ENCODE assay signal across 8 cellular contexts in genomic region chr17:40341808-40342574, GRCh38. TPM values are rescaled to one million over a fixed set of nuclear protein-coding genes. Genes with fewer than 3 reads are reported as not detected.
DNase-seq lines count a peak whose midpoint lies in the region; ATAC-seq and TF ChIP-seq lines count a peak whose summit lies in the region.

No MANE protein-coding gene starts in this region.

- peak; percentile 10 to 13 for ATAC-seq in naive B cell (ENCODE audit: low read depth in 2 of 2)
- no peak for ATAC-seq in HG03565 (IDR thresholded peaks at IDR 0.05; ENCODE audit: unreplicated experiment)

- peaks cover 14% of the 10 kb centered on the region for H3K79me2 ChIP-seq in fibroblast of lung (ENCODE audit: control insufficient read depth, insufficient read depth, low read length)

- H3K36me3 ChIP-seq in HUES6 (ENCODE audit: control insufficient read depth, insufficient read depth, low read length) (no peaks in the 10 kb centered on the region), fibroblast of lung (ENCODE audit: control insufficient read depth, insufficient read depth, low read length) (no peaks in the 10 kb centered on the region)

- H3K9me3 ChIP-seq in HUES6 (ENCODE audit: control insufficient read depth, insufficient read depth, low read depth, low read length) (no peaks in the 10 kb centered on the region), fibroblast of lung (ENCODE audit: control insufficient read depth, insufficient read depth, low read depth, low read length) (no peaks in the 10 kb centered on the region)

- H2AFZ ChIP-seq in fibroblast of lung (ENCODE audit: low read length) = no peak overlapping the region

- no peaks in the 10 kb centered on the region for H4K20me1 ChIP-seq in fibroblast of lung (ENCODE audit: control insufficient read depth, extremely low read depth, insufficient read depth, low read length)

- TF ChIP-seq CTCF in C4-2B (conservative IDR thresholded peaks at IDR 0.05) (no peak), WI38 (IDR thresholded peaks at IDR 0.05; ENCODE audit: low read depth, low read length) (no peak), fibroblast of lung (conservative IDR thresholded peaks at IDR 0.05 in 1 of 2, IDR thresholded peaks at IDR 0.05 in 1 of 2; ENCODE audit: low read depth in 1 of 2, low read length in 2 of 2) (no peak)

- peak overlapping the region; percentile 92 for H3K4me2 ChIP-seq in fibroblast of lung (ENCODE audit: extremely low read depth, insufficient read depth, low read length)

- H3K27ac ChIP-seq in C4-2B (peak overlapping the region; percentile 77), HUES6 (ENCODE audit: low read depth, low read length) (peak overlapping the region; percentile 49; the same call in 1 of the 2 replicates), fibroblast of lung (ENCODE audit: insufficient read depth, low read length) (peak overlapping the region; percentile 86)

- peak overlapping the region; percentile 85 to 94 (median 91) for H3K4me3 Mint-ChIP-seq in naive B cell

- peaks cover 46% of the 10 kb centered on the region for H3K4me1 ChIP-seq in HUES6 (ENCODE audit: control insufficient read depth, insufficient read depth, low read length)
- H3K4me1 ChIP-seq in fibroblast of lung (ENCODE audit: control insufficient read depth, extremely low read depth, insufficient read depth, low read length) = peaks cover 29% of the 10 kb centered on the region

- H3K27me3 Mint-ChIP-seq in naive B cell = no peaks in the 10 kb centered on the region

- peak overlapping the region; percentile 80 to 99 (median 98) for H3K27ac Mint-ChIP-seq in naive B cell

- H3K4me1 Mint-ChIP-seq in naive B cell = peaks cover 70 to 85% (median 79%) of the 10 kb centered on the region in 3 donors

- DNase-seq in fibroblast of lung (ENCODE audit: low read depth in 2 of 2) (peak; percentile 58 to 70), naive B cell (peak; percentile 57), middle frontal gyrus (ENCODE audit: extremely low spot score, low spot score) (no peak), GM19238 (ENCODE audit: insufficient read length, low spot score) (no peak)

- H3K27me3 ChIP-seq in HUES6 (ENCODE audit: control insufficient read depth, insufficient read depth, low read length) (peaks cover 79% of the 10 kb centered on the region), fibroblast of lung (ENCODE audit: control insufficient read depth, insufficient read depth, low read length) (no peaks in the 10 kb centered on the region)

- H3K4me3 ChIP-seq in HUES6 (ENCODE audit: low read depth, low read length) = peak overlapping the region; percentile 88
- H3K4me3 ChIP-seq in WI38 (ENCODE audit: low read depth, low read length) = peak overlapping the region; percentile 69
- H3K4me3 ChIP-seq in fibroblast of lung (replicated peaks in 1 of 4; ENCODE audit: control extremely low read depth in 1 of 4, insufficient read depth in 1 of 4, low read depth in 3 of 4, low read length in 4 of 4) = peak overlapping the region; percentile 59 to 82 (median 76)

- H3K36me3 Mint-ChIP-seq in naive B cell = peaks cover 0 to 13% of the 10 kb centered on the region in 2 donors

- H3K9ac ChIP-seq in HUES6 (ENCODE audit: low read length) (peak overlapping the region; percentile 76), fibroblast of lung (ENCODE audit: insufficient read depth, low read length) (peak overlapping the region; percentile 77)

- no peaks in the 10 kb centered on the region for H3K9me3 Mint-ChIP-seq in naive B cell

RNA-seq across cellular contexts. Expression of gene GJD3, which starts 22.5 kb away (rescaled TPM):
- 3.9 and 4.3 TPM in 2 replicates for total RNA-seq in fibroblast of lung
- polyA plus RNA-seq in fibroblast of lung = 0.16 and 0.99 TPM in 2 replicates
- polyA plus RNA-seq in fibroblast of lung (2012) = 0.36 TPM in 1 of 2 replicates, not detected in the other
- 0.63 TPM in 1 of 2 replicates, not detected in the other for polyA minus RNA-seq in fibroblast of lung (ENCODE audit: low replicate concordance)
- polyA plus RNA-seq in naive B cell (ENCODE audit: low read depth in 6 of 6) = under 1 TPM in 2 of 6 donors, not detected in 4; 0.44 to 0.98 TPM

RNA-seq across cellular contexts. Expression of gene RARA, which starts 33.0 kb away (rescaled TPM):
- 7.8 and 10.5 TPM in 2 replicates for total RNA-seq in fibroblast of lung
- polyA plus RNA-seq in fibroblast of lung (7.0 and 7.6 TPM in 2 replicates), naive B cell (ENCODE audit: low read depth in 6 of 6) (10 to 100 TPM in 2 of 6 donors, 1 to 10 TPM in 4; 3.1 to 12.6 (median 7.8) TPM)
- polyA plus RNA-seq in fibroblast of lung (2012) = 27.6 and 29.8 TPM in 2 replicates
- polyA minus RNA-seq in fibroblast of lung (ENCODE audit: low replicate concordance) = 39.2 and 44.6 TPM in 2 replicates

RNA-seq across cellular contexts. Expression of gene CDC6, which starts 54.3 kb away (rescaled TPM):
- total RNA-seq in fibroblast of lung = 1.3 and 4.5 TPM in 2 replicates
- 16.3 and 45.4 TPM in 2 replicates for polyA plus RNA-seq in fibroblast of lung
- polyA plus RNA-seq in fibroblast of lung (2012) = 9.1 and 27.8 TPM in 2 replicates
- 2.0 and 6.4 TPM in 2 replicates for polyA minus RNA-seq in fibroblast of lung (ENCODE audit: low replicate concordance)
- 1 to 10 TPM in 1 of 6 donors, under 1 TPM in 3, not detected in 2; 0.23 to 1.3 (median 0.35) TPM for polyA plus RNA-seq in naive B cell (ENCODE audit: low read depth in 6 of 6)

Comparison
In these comparisons a context has a peak if more than half of its experiments do, and no peak if none do; other contexts are left out.
1. DNase-seq: peak in fibroblast of lung (2 of 2) and naive B cell (single experiment); none in middle frontal gyrus (single experiment) and GM19238 (single experiment).
2. RNA of gene CDC6, which starts 54.3 kb away (polyA plus RNA-seq): 9.1 to 45.4 TPM in fibroblast of lung; 0.23 to 1.3 TPM in naive B cell; every median in the first group is over 4 times any median in the second.
3. Peak in every context shown above with its lines, with median percentiles within 50 percentile points of each other: H3K27ac ChIP-seq and H3K4me3 ChIP-seq.